In genomic region chr2:74850816-74851566, GRCh38 we compare ENCODE assay signal across 11 cellular contexts. TPM values are rescaled to one million over a fixed set of nuclear protein-coding genes. Genes with fewer than 3 reads are reported as not detected.
DNase-seq lines count a peak whose midpoint lies in the region; ATAC-seq and TF ChIP-seq lines count a peak whose summit lies in the region.
"Had no signal": no experiment of that assay in that cellular context is flagged by ENCODE, and none has a peak within 500 bp of the region (broad histone marks: within the 10 kb centered on the region; RNA-seq: fewer than 3 reads in every experiment).

No MANE protein-coding gene starts in this region.

- ATAC-seq in right cardiac atrium (no peak), memory B cell (ENCODE audit: low read depth) (no peak), Right ventricle myocardium superior (ENCODE audit: poor library complexity) (no peak), HG03342 (IDR thresholded peaks at IDR 0.05; ENCODE audit: unreplicated experiment) (no peak), HG03139 (IDR thresholded peaks at IDR 0.05; ENCODE audit: unreplicated experiment) (no peak)
- ATAC-seq: Panc1 had no signal

- intact Hi-C loops in right cardiac atrium (cut with DNase I), result no loop called here
- intact Hi-C loops in Right ventricle myocardium superior (cut with DNase I), result no loop called here

- peak overlapping the region; percentile 95 for H3K27ac Mint-ChIP-seq in activated CD4-positive, alpha-beta memory T cell treated with anti-CD3 and anti-CD28 coated beads, Interleukin-2, amount 10 ng/mL, durations not matched to agents 7 days and 5 days
- peak overlapping the region; percentile 97 for H3K27ac Mint-ChIP-seq in memory B cell

- no peaks in the 10 kb centered on the region for H3K9me3 Mint-ChIP-seq in activated CD4-positive, alpha-beta memory T cell treated with anti-CD3 and anti-CD28 coated beads, Interleukin-2, amount 10 ng/mL, durations not matched to agents 7 days and 5 days
- H3K9me3 Mint-ChIP-seq in memory B cell, result no peaks in the 10 kb centered on the region

- no peaks in the 10 kb centered on the region for H3K27me3 Mint-ChIP-seq in activated CD4-positive, alpha-beta memory T cell treated with anti-CD3 and anti-CD28 coated beads, Interleukin-2, amount 10 ng/mL, durations not matched to agents 7 days and 5 days
- no peaks in the 10 kb centered on the region for H3K27me3 Mint-ChIP-seq in memory B cell

- DNase-seq in cardiac muscle cell (ENCODE audit: low read depth in 1 of 2, low spot score in 1 of 2) (peak in 1 of 2 donors; percentile 54), right cardiac atrium (no peak), memory B cell (ENCODE audit: low spot score in 2 of 2) (no peak), NCI-H1436 treated with DMSO at 0.1 percent for 48 hours (lab: John Stamatoyannopoulos, UW) (no peak), Right ventricle myocardium superior (no peak)
- DNase-seq in activated CD4-positive, alpha-beta memory T cell treated with anti-CD3 and anti-CD28 coated beads, Interleukin-2, amount 10 ng/mL, durations not matched to agents 7 days and 5 days, result no peak
- DNase-seq: central memory CD4-positive, alpha-beta T cell; NCI-H1105 had no signal

- peaks cover 13% of the 10 kb centered on the region for H3K36me3 ChIP-seq in cardiac muscle cell

- peaks cover 15% of the 10 kb centered on the region for H3K36me3 Mint-ChIP-seq in activated CD4-positive, alpha-beta memory T cell treated with anti-CD3 and anti-CD28 coated beads, Interleukin-2, amount 10 ng/mL, durations not matched to agents 7 days and 5 days (ENCODE audit: low read depth)
- H3K36me3 Mint-ChIP-seq in memory B cell, result peaks cover 4% of the 10 kb centered on the region

- POLR2A ChIA-PET in activated CD4-positive, alpha-beta memory T cell treated with anti-CD3 and anti-CD28 coated beads, Interleukin-2, amount 10 ng/mL, durations not matched to agents 7 days and 5 days (lab: Charles Lee), result interaction anchor here (1.0 to 4.9 kb wide), 2 partner anchors 7 to 15 kb away, joined by 3 to 62 read pairs; partner anchors contain the start of gene HK2

- H3K4me1 ChIP-seq in cardiac muscle cell (ENCODE audit: low read depth), result peaks cover 68% of the 10 kb centered on the region
- peaks cover 4% of the 10 kb centered on the region for H3K4me1 ChIP-seq in right cardiac atrium (ENCODE audit: control insufficient read depth, insufficient read depth, low read length)

- peaks cover 60% of the 10 kb centered on the region for H3K4me1 Mint-ChIP-seq in activated CD4-positive, alpha-beta memory T cell treated with anti-CD3 and anti-CD28 coated beads, Interleukin-2, amount 10 ng/mL, durations not matched to agents 7 days and 5 days
- H3K4me1 Mint-ChIP-seq in memory B cell, result peaks cover 44% of the 10 kb centered on the region

- H3K4me3 Mint-ChIP-seq in activated CD4-positive, alpha-beta memory T cell treated with anti-CD3 and anti-CD28 coated beads, Interleukin-2, amount 10 ng/mL, durations not matched to agents 7 days and 5 days, result no peak overlapping the region
- H3K4me3 Mint-ChIP-seq in memory B cell, result no peak overlapping the region

- no peak for TF ChIP-seq CTCF in cardiac muscle cell (IDR thresholded peaks at IDR 0.05; ENCODE audit: low read depth, low read length)

- no peaks in the 10 kb centered on the region for H3K27me3 ChIP-seq in cardiac muscle cell
- no peaks in the 10 kb centered on the region for H3K27me3 ChIP-seq in right cardiac atrium (ENCODE audit: control insufficient read depth, insufficient read depth)

- H3K27ac ChIP-seq in cardiac muscle cell (peak overlapping the region; percentile 92), right cardiac atrium (ENCODE audit: low read length) (no peak overlapping the region)

- H3K9me3 ChIP-seq in cardiac muscle cell (ENCODE audit: low read depth) (no peaks in the 10 kb centered on the region), right cardiac atrium (ENCODE audit: control insufficient read depth, low read length) (no peaks in the 10 kb centered on the region)

- 84% methylated on average over 10 of the region's 10 CpGs for WGBS in right cardiac atrium

- H3K4me3 ChIP-seq in cardiac muscle cell, result no peak overlapping the region
- no peak overlapping the region for H3K4me3 ChIP-seq in right cardiac atrium (ENCODE audit: low read length)

- CTCF ChIA-PET in activated CD4-positive, alpha-beta memory T cell treated with anti-CD3 and anti-CD28 coated beads, Interleukin-2, amount 10 ng/mL, durations not matched to agents 7 days and 5 days (lab: Charles Lee), result interaction anchor here (0.5 to 4.4 kb wide), 2 partner anchors 14 to 186 kb away, joined by 3 to 59 read pairs; partner anchors contain the start of gene HK2

RNA-seq across cellular contexts. Expression of gene HK2, which starts 17.1 kb away (rescaled TPM):
- total RNA-seq in cardiac muscle cell (109 and 127 TPM in 2 replicates), right cardiac atrium (1 to 10 TPM; 2.0 to 6.0 (median 2.8) TPM), Right ventricle myocardium superior (4.1 TPM)
- polyA plus RNA-seq in cardiac muscle cell (77.3 and 94.6 TPM in 2 replicates), right cardiac atrium (2.9 TPM)
- 10 to 100 TPM; 36.8 to 37.8 TPM for total RNA-seq in activated CD4-positive, alpha-beta memory T cell treated with anti-CD3 and anti-CD28 coated beads, Interleukin-2, amount 10 ng/mL, durations not matched to agents 7 days and 5 days
